ENCODE assay signal across 25 cellular contexts in the genomic region with DNA sequence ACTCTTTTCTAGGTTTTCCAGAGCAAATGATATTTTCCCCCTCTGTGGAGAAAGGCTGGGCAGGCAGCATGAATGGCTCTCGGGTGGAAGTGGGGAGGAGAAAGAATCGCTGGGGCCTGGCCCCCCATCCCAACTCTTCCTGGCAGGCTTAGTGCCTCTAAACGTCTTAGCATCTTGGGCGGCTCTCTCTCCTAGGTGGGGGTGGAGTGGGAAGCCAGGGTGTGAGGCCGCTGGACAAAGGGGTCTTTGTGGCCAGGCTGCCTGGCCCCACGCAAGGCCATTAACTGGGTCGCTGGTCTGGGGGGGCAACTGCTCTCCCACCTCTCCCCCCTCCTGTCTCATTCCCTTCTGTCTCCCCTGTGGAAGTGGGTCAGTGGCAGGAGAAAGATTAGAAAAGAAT. TPM values are rescaled to one million over a fixed set of nuclear protein-coding genes. Genes with fewer than 3 reads are reported as not detected.
DNase-seq lines count a peak whose midpoint lies in the region; ATAC-seq, FAIRE-seq and TF ChIP-seq lines count a peak whose summit lies in the region.
"Had no signal": no experiment of that assay in that cellular context is flagged by ENCODE, and none has a peak within 500 bp of the region (broad histone marks: within the 10 kb centered on the region; RNA-seq: fewer than 3 reads in every experiment).

No MANE protein-coding gene starts in this region.

- H3K4me3 Mint-ChIP-seq in endothelial cell (ENCODE audit: unreplicated experiment): no peak overlapping the region
- H3K4me3 Mint-ChIP-seq: activated naive CD8-positive, alpha-beta T cell treated with anti-CD3 and anti-CD28 coated beads, Interleukin-2, amount 10 ng/mL, durations not matched to agents 7 days and 5 days; CD4-positive, alpha-beta T cell had no signal

- H3K27me3 ChIP-seq in ACC112 (ENCODE audit: insufficient read depth, low read length): no peaks in the 10 kb centered on the region
- no peaks in the 10 kb centered on the region for H3K27me3 ChIP-seq in liver (ENCODE audit: control insufficient read depth in 4 of 4, insufficient read depth in 4 of 4, low read length in 3 of 4)
- no peaks in the 10 kb centered on the region for H3K27me3 ChIP-seq in gastrocnemius medialis
- H3K27me3 ChIP-seq: cardiac muscle cell had no signal

- FAIRE-seq in D721Med (lab: Jason Lieb, UNC): no peak
- FAIRE-seq: HTR-8/SVneo, kidney had no signal

- in situ Hi-C loops in gastrocnemius medialis (cut with MboI; ENCODE audit: low sequenced_read_pairs in 4 of 4): no loop called here

- no peaks in the 10 kb centered on the region for H3K9me3 Mint-ChIP-seq in endothelial cell (ENCODE audit: unreplicated experiment)
- H3K9me3 Mint-ChIP-seq: activated naive CD8-positive, alpha-beta T cell treated with anti-CD3 and anti-CD28 coated beads, Interleukin-2, amount 10 ng/mL, durations not matched to agents 7 days and 5 days; CD4-positive, alpha-beta T cell had no signal

- ATAC-seq in gastrocnemius medialis: no peak
- ATAC-seq: activated CD4-positive, CD25-positive, alpha-beta regulatory T cell treated with anti-CD3 and anti-CD28 coated beads, Interleukin-2, amount 50 U/mL, for 24 hours; PC-3 had no signal

- peaks cover 15% of the 10 kb centered on the region for H3K27me3 Mint-ChIP-seq in endothelial cell (ENCODE audit: unreplicated experiment)
- H3K27me3 Mint-ChIP-seq: CD4-positive, alpha-beta T cell had no signal

- no peak overlapping the region for H3K9ac ChIP-seq in liver (ENCODE audit: low read depth in 1 of 2, low read length in 2 of 2)

- peaks cover 73% of the 10 kb centered on the region for H3K4me1 ChIP-seq in ACC112 (ENCODE audit: control insufficient read depth, insufficient read depth, low read length, unreplicated experiment)
- peaks cover 17 to 73% (median 54%) of the 10 kb centered on the region in 4 donors for H3K4me1 ChIP-seq in liver (ENCODE audit: control insufficient read depth in 4 of 4, insufficient read depth in 4 of 4, low read length in 3 of 4)
- H3K4me1 ChIP-seq in gastrocnemius medialis: peaks cover 5 to 23% of the 10 kb centered on the region in 2 donors

- no peak for TF ChIP-seq RAD21 in liver (IDR thresholded peaks at IDR 0.05)

- H3K9me3 ChIP-seq in liver (ENCODE audit: control insufficient read depth in 4 of 4, low read length in 3 of 4) (no peaks in the 10 kb centered on the region), gastrocnemius medialis (no peaks in the 10 kb centered on the region)

- H3K27ac ChIP-seq in ACC112 (ENCODE audit: low read depth, low read length) (peak overlapping the region; percentile 6; the same call in 1 of the 2 replicates), liver (ENCODE audit: low read depth in 1 of 2, low read length in 2 of 2) (peak overlapping the region; percentile 29 to 32), gastrocnemius medialis (peak overlapping the region; percentile 9 to 64 (median 56))
- H3K27ac ChIP-seq: cardiac muscle cell had no signal

- TF ChIP-seq POLR2A in gastrocnemius medialis (IDR thresholded peaks at IDR 0.05) (no peak), lower leg skin (IDR thresholded peaks at IDR 0.05) (no peak)

- peaks cover 11% of the 10 kb centered on the region for H3K36me3 Mint-ChIP-seq in endothelial cell (ENCODE audit: low read depth, unreplicated experiment)
- H3K36me3 Mint-ChIP-seq: activated naive CD8-positive, alpha-beta T cell treated with anti-CD3 and anti-CD28 coated beads, Interleukin-2, amount 10 ng/mL, durations not matched to agents 7 days and 5 days had no signal

- TF ChIP-seq CTCF in liver (IDR thresholded peaks at IDR 0.05; ENCODE audit: low read depth, low read length, missing input control) (no peak), gastrocnemius medialis (IDR thresholded peaks at IDR 0.05 in 4 of 5, conservative IDR thresholded peaks at IDR 0.05 in 1 of 5) (no peak), lower leg skin (IDR thresholded peaks at IDR 0.05) (no peak), endothelial cell (IDR thresholded peaks at IDR 0.05; ENCODE audit: unreplicated experiment) (no peak), D721Med (IDR thresholded peaks at IDR 0.05; ENCODE audit: insufficient read depth, missing control alignments) (no peak)

- intact Hi-C loops in gastrocnemius medialis (cut with DNase I; ENCODE audit: low total_unique reads) (no loop called here), lower leg skin (cut with DNase I; ENCODE audit: low total_unique reads) (no loop called here)

- no peak overlapping the region for H2AFZ ChIP-seq in ACC112 (ENCODE audit: low read length, unreplicated experiment)

- H3K79me2 ChIP-seq in ACC112 (ENCODE audit: control insufficient read depth, insufficient read depth, low read length, unreplicated experiment): peaks cover 58% of the 10 kb centered on the region

- H3K4me3 ChIP-seq in ACC112 (ENCODE audit: low read depth, low read length): no peak overlapping the region
- no peak overlapping the region for H3K4me3 ChIP-seq in liver (ENCODE audit: low read depth in 1 of 3, low read length in 3 of 3)
- H3K4me3 ChIP-seq in gastrocnemius medialis: no peak overlapping the region
- H3K4me3 ChIP-seq in lower leg skin (ENCODE audit: low read depth, poor library complexity, severe bottlenecking): no peak overlapping the region
- H3K4me3 ChIP-seq: cardiac muscle cell, skin epidermis had no signal

- H3K27ac Mint-ChIP-seq in endothelial cell (ENCODE audit: unreplicated experiment): no peak overlapping the region
- H3K27ac Mint-ChIP-seq: activated naive CD8-positive, alpha-beta T cell treated with anti-CD3 and anti-CD28 coated beads, Interleukin-2, amount 10 ng/mL, durations not matched to agents 7 days and 5 days; CD4-positive, alpha-beta T cell had no signal

- H3K36me3 ChIP-seq in ACC112 (ENCODE audit: insufficient read depth, low read length) (peaks cover 55% of the 10 kb centered on the region), liver (ENCODE audit: control insufficient read depth in 4 of 4, insufficient read depth in 3 of 4, low read depth in 1 of 4, low read length in 3 of 4) (peaks cover 20 to 53% (median 41%) of the 10 kb centered on the region in 4 donors), gastrocnemius medialis (no peaks in the 10 kb centered on the region)

- 88% methylated on average over 7 of the region's 7 CpGs for WGBS in liver
- 65 to 75% methylated on average over 7 of the region's 7 CpGs for WGBS in lower leg skin, 2 donors

- peaks cover 23% of the 10 kb centered on the region for H3K4me1 Mint-ChIP-seq in endothelial cell (ENCODE audit: unreplicated experiment)

- DNase-seq in anterior cingulate cortex (lab: John Stamatoyannopoulos, UW) (peak in 38 of 58 donors; percentile 9 to 79 (median 44)), gastrocnemius medialis (no peak), lower leg skin (ENCODE audit: low spot score in 2 of 2) (no peak), endothelial cell (ENCODE audit: low spot score) (no peak), iPS-NIHi11 (ENCODE audit: low spot score) (no peak), D721Med (ENCODE audit: insufficient read length, low spot score) (no peak)
- DNase-seq: ACHN; activated naive CD8-positive, alpha-beta T cell treated with anti-CD3 and anti-CD28 coated beads, Interleukin-2, amount 10 ng/mL, durations not matched to agents 7 days and 5 days; CD4-positive, alpha-beta T cell; effector memory CD4-positive, alpha-beta T cell; kidney; NCI-H2171 treated with DMSO at 0.1 percent for 48 hours; NCI-H748 treated with DMSO at 0.1 percent for 48 hours; PC-3; stimulated activated CD4-positive, alpha-beta T cell treated with anti-CD3 and anti-CD28 coated beads, Interleukin-2, amount 100 ng/mL, for 48 hours had no signal

TF ChIP-seq in liver, 16 proteins besides CTCF, POLR2A, EP300 and RAD21:
- no peak for TF ChIP-seq RXRA (IDR thresholded peaks at IDR 0.05)
- TF ChIP-seq NR2F2 (IDR thresholded peaks at IDR 0.05): no peak
- TF ChIP-seq HNF4A (conservative IDR thresholded peaks at IDR 0.05): no peak
- TF ChIP-seq HNF4G (IDR thresholded peaks at IDR 0.05): no peak
- no peak for TF ChIP-seq EGR1 (IDR thresholded peaks at IDR 0.05; ENCODE audit: low read depth in 2 of 2)
- TF ChIP-seq FOXA2 (IDR thresholded peaks at IDR 0.05): no peak

RNA-seq across cellular contexts. Expression of a gene that starts 4.7 kb away (rescaled TPM):
- not detected for total RNA-seq in liver
- not detected for polyA plus RNA-seq in liver
- not detected for total RNA-seq in gastrocnemius medialis
- total RNA-seq in lower leg skin: not detected
- total RNA-seq in endothelial cell (ENCODE audit: unreplicated experiment): 0.46 TPM
- total RNA-seq: activated naive CD8-positive, alpha-beta T cell treated with anti-CD3 and anti-CD28 coated beads, Interleukin-2, amount 10 ng/mL, durations not matched to agents 7 days and 5 days; cardiac muscle cell; CD4-positive, alpha-beta T cell; kidney; LHCN-M2; mononuclear cell; omental fat pad; PC-3; temporal lobe had no signal
- polyA plus RNA-seq: cardiac muscle cell had no signal

RNA-seq across cellular contexts. Expression of a gene that starts 14.4 kb away (rescaled TPM):
- 100 to 1,000 TPM; 151 to 375 TPM for total RNA-seq in liver
- 100 to 1,000 TPM in 1 of 2 donors, 10 to 100 TPM in 1; 87.5 to 127 TPM for polyA plus RNA-seq in liver
- total RNA-seq in gastrocnemius medialis: 10 to 100 TPM; 26.1 to 53.5 (median 49.8) TPM
- total RNA-seq in lower leg skin: 100 to 1,000 TPM in 2 of 4 donors, 10 to 100 TPM in 2; 93.4 to 156 (median 101) TPM
- 24.7 TPM for total RNA-seq in endothelial cell (ENCODE audit: unreplicated experiment)

RNA-seq across cellular contexts. Expression of a gene that starts 31.6 kb away (rescaled TPM):
- 10 to 100 TPM; 27.4 to 54.0 TPM for total RNA-seq in liver
- polyA plus RNA-seq in liver: 10 to 100 TPM; 33.2 to 57.4 TPM
- total RNA-seq in gastrocnemius medialis: 10 to 100 TPM; 12.5 to 17.4 (median 14.4) TPM
- 100 to 1,000 TPM; 105 to 210 (median 129) TPM for total RNA-seq in lower leg skin
- total RNA-seq in endothelial cell (ENCODE audit: unreplicated experiment): 139 TPM

RNA-seq across cellular contexts. Expression of a gene that starts 53.8 kb away (rescaled TPM):
- total RNA-seq in liver (1 to 10 TPM; 3.9 to 10.0 TPM), gastrocnemius medialis (1 to 10 TPM; 4.8 to 9.5 (median 5.5) TPM), lower leg skin (10 to 100 TPM; 44.1 to 89.6 (median 64.6) TPM), endothelial cell (ENCODE audit: unreplicated experiment) (14.0 TPM)
- 1 to 10 TPM; 1.9 to 8.6 TPM for polyA plus RNA-seq in liver

Comparison
In these comparisons a context has a peak if more than half of its experiments do, and no peak if none do; other contexts are left out.
1. H3K27ac ChIP-seq: peak in every context shown above with its lines; median percentile 56 in gastrocnemius medialis; 30 in liver; 6 in ACC112.
2. DNase-seq: peak in anterior cingulate cortex (38 of 58); none in gastrocnemius medialis (0 of 2), lower leg skin (0 of 2), endothelial cell (single experiment), iPS-NIHi11 (single experiment) and D721Med (single experiment).